ENCODE assay signal across 8 cellular contexts in genomic region chr17:43943769-43944418, GRCh38. TPM values are rescaled to one million over a fixed set of nuclear protein-coding genes. Genes with fewer than 3 reads are reported as not detected.
A peak's percentile ranks its signal among the peaks of the same experiment; 100 is the strongest.
DNase-seq lines count a peak whose midpoint lies in the region; ATAC-seq lines count a peak whose summit lies in the region.

No MANE protein-coding gene starts in this region.

- peak overlapping the region; percentile 18 for H3K9ac ChIP-seq in adipocyte (ENCODE audit: low read length)

- H3K4me3 ChIP-seq in adipocyte (ENCODE audit: low read length) = no peak overlapping the region

- no peaks in the 10 kb centered on the region for H3K4me1 ChIP-seq in adipocyte (ENCODE audit: control insufficient read depth, insufficient read depth, low read length)

- H3K36me3 ChIP-seq in adipocyte (ENCODE audit: control insufficient read depth, insufficient read depth, low read length, severe bottlenecking) = no peaks in the 10 kb centered on the region

- no peaks in the 10 kb centered on the region for H3K9me3 ChIP-seq in adipocyte (ENCODE audit: control insufficient read depth, low read length)

- intact Hi-C loops in left cardiac atrium (cut with DNase I) = loop anchor here (2.0 to 5.0 kb wide), 2 partner anchors 51 to 173 kb away; no protein-coding TSS in a partner anchor

- DNase-seq in SIG-M5 treated with dmso at 0.1 percent for 504 hours (lab: John Stamatoyannopoulos, UW; ENCODE audit: unreplicated experiment) (peak; percentile 88), SIG-M5 (lab: John Stamatoyannopoulos, UW) (no peak), NCI-H146 treated with DMSO at 0.1 percent for 48 hours (lab: John Stamatoyannopoulos, UW; ENCODE audit: unreplicated experiment) (peak; percentile 33), T-helper 2 cell (peak; percentile 39 to 70 (median 65)), adipocyte (ENCODE audit: low read depth) (peak; percentile 92), left cardiac atrium (peak; percentile 87), retina (peak; percentile 87)

- ATAC-seq in left cardiac atrium (peak; percentile 91 to 93), GM19467 (IDR thresholded peaks at IDR 0.05; ENCODE audit: unreplicated experiment) (no peak)

- no peaks in the 10 kb centered on the region for H3K27me3 ChIP-seq in adipocyte (replicated peaks; ENCODE audit: control insufficient read depth, insufficient read depth, low read length)

RNA-seq across cellular contexts. Expression of gene PPY, which starts 1.6 kb away (rescaled TPM):
- not detected for total RNA-seq in left cardiac atrium

RNA-seq across cellular contexts. Expression of gene PYY, which starts 9.8 kb away (rescaled TPM):
- total RNA-seq in left cardiac atrium = not detected

RNA-seq across cellular contexts. Expression of gene MPP2, which starts 36.6 kb away (rescaled TPM):
- total RNA-seq in left cardiac atrium = 10 to 100 TPM; 10.7 to 15.9 TPM
